Comparison of ENCODE assay signal across 21 cellular contexts in the genomic region with DNA sequence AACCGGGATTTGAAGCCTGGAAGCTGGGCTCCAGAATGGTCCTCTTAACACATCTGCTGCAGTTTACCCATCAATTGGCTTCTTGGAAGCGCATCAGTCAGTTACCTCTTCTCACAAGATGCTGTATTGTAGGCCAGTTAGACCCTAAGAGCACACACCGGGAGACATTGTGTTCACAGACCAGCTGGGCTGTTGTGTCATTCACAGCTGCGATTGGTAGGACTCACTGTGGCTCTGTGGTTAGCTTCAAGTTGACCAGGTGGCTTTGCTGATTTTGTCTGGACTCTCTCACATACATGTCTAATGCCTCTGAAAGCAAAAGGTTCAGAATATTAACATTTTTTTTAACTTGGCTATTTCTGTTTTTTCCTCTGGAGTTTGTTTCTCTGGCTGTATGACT.
DNase-seq lines count a peak whose midpoint lies in the region; ATAC-seq and TF ChIP-seq lines count a peak whose summit lies in the region.
"Had no signal": no experiment of that assay in that cellular context is flagged by ENCODE, and none has a peak within 500 bp of the region (broad histone marks: within the 10 kb centered on the region; RNA-seq: fewer than 3 reads in every experiment).

No MANE protein-coding gene starts in this region.

- no peak overlapping the region for H3K4me3 Mint-ChIP-seq in activated naive CD8-positive, alpha-beta T cell
- no peak overlapping the region for H3K4me3 Mint-ChIP-seq in activated naive CD8-positive, alpha-beta T cell treated with anti-CD3 and anti-CD28 coated beads for 36 hours
- peak overlapping the region in 2 of 10 donors; percentile 6 to 37 for H3K4me3 Mint-ChIP-seq in naive thymus-derived CD4-positive, alpha-beta T cell
- no peak overlapping the region for H3K4me3 Mint-ChIP-seq in Calu3 (ENCODE audit: low read depth, unreplicated experiment)
- H3K4me3 Mint-ChIP-seq: activated naive CD4-positive, alpha-beta T cell treated with anti-CD3 and anti-CD28 coated beads, Interleukin-2, amount 10 ng/mL, durations not matched to agents 7 days and 5 days; activated T-cell treated with anti-CD3 and anti-CD28 coated beads, Interleukin-2, amount 50 U/mL, for 4 hours; HFFc6 had no signal

- DNase-seq in activated naive CD8-positive, alpha-beta T cell treated with anti-CD3 and anti-CD28 coated beads for 36 hours: no peak
- DNase-seq in SJCRH30 (peak; percentile 17 to 51), DMS53 (lab: John Stamatoyannopoulos, UW) (no peak), stomach (no peak), Calu3 (no peak)
- no peak for DNase-seq in naive thymus-derived CD4-positive, alpha-beta T cell
- DNase-seq in stimulated activated CD4-positive, alpha-beta T cell treated with anti-CD3 and anti-CD28 coated beads, Interleukin-2, amount 100 ng/mL, for 24 hours: no peak
- DNase-seq: activated CD4-positive, alpha-beta T cell treated with anti-CD3 and anti-CD28 coated beads for 4 hours; activated naive CD4-positive, alpha-beta T cell treated with anti-CD3 and anti-CD28 coated beads, Interleukin-2, amount 10 ng/mL, durations not matched to agents 7 days and 5 days; activated T-cell treated with anti-CD3 and anti-CD28 coated beads, Interleukin-2, amount 50 U/mL, for 4 hours; aorta; HFFc6; KG1; NCI-H187; NCI-H2171 treated with DMSO at 0.1 percent for 48 hours; NCI-H526; posterior cingulate gyrus; right lobe of liver; trophoblast cell had no signal

- peaks cover 84% of the 10 kb centered on the region for H3K4me1 Mint-ChIP-seq in activated naive CD8-positive, alpha-beta T cell (ENCODE audit: low read depth)
- peaks cover 73% of the 10 kb centered on the region for H3K4me1 Mint-ChIP-seq in activated naive CD8-positive, alpha-beta T cell treated with anti-CD3 and anti-CD28 coated beads for 36 hours
- peaks cover 42 to 90% (median 82%) of the 10 kb centered on the region in 7 donors for H3K4me1 Mint-ChIP-seq in naive thymus-derived CD4-positive, alpha-beta T cell
- peaks cover 8% of the 10 kb centered on the region for H3K4me1 Mint-ChIP-seq in Calu3 (ENCODE audit: low read depth, unreplicated experiment)

- intact Hi-C loops in naive thymus-derived CD4-positive, alpha-beta T cell (cut with micrococcal nuclease): loop anchor here (5.0 to 10.0 kb wide), 3 partner anchors 74 to 767 kb away; partner anchors contain the start of genes SYTL3 (in 1 of the 2) and ZDHHC14 (in 1 of the 2)
- intact Hi-C loops in stomach (cut with DNase I; ENCODE audit: low total_unique reads) (no loop called here), Calu3 (cut with micrococcal nuclease; ENCODE audit: unreplicated experiment) (no loop called here)

- TF ChIP-seq CTCF in stomach (IDR thresholded peaks at IDR 0.05): no peak
- TF ChIP-seq CTCF in Calu3 (IDR thresholded peaks at IDR 0.05; ENCODE audit: unreplicated experiment): no peak

- no peak overlapping the region for H3K4me3 ChIP-seq in SJCRH30
- H3K4me3 ChIP-seq in naive thymus-derived CD4-positive, alpha-beta T cell (ENCODE audit: low read length): no peak overlapping the region
- H3K4me3 ChIP-seq in stomach: no peak overlapping the region
- H3K4me3 ChIP-seq: right lobe of liver, SK-N-MC had no signal

- no peak overlapping the region for H3K27ac ChIP-seq in SJCRH30
- H3K27ac ChIP-seq in naive thymus-derived CD4-positive, alpha-beta T cell (ENCODE audit: low read depth, low read length): no peak overlapping the region
- no peak overlapping the region for H3K27ac ChIP-seq in stomach
- H3K27ac ChIP-seq: right lobe of liver, SK-N-MC had no signal

- WGBS in stomach, 5 donors: 88 to 91% (median 89%) methylated on average over 4 of the region's 4 CpGs

- H3K9me3 ChIP-seq in SJCRH30 (replicated peaks): no peaks in the 10 kb centered on the region
- H3K9me3 ChIP-seq in naive thymus-derived CD4-positive, alpha-beta T cell (ENCODE audit: control insufficient read depth in 2 of 3, low read length in 3 of 3): no peaks in the 10 kb centered on the region
- no peaks in the 10 kb centered on the region for H3K9me3 ChIP-seq in stomach
- H3K9me3 ChIP-seq: right lobe of liver had no signal

- no peak for TF ChIP-seq EP300 in stomach (IDR thresholded peaks at IDR 0.05)

- H3K36me3 ChIP-seq in SJCRH30 (peaks cover 12% of the 10 kb centered on the region), stomach (peaks cover 10 to 75% (median 44%) of the 10 kb centered on the region in 4 donors)
- peaks cover 0 to 14% (median 0%) of the 10 kb centered on the region in 3 experiments for H3K36me3 ChIP-seq in naive thymus-derived CD4-positive, alpha-beta T cell (ENCODE audit: control insufficient read depth in 2 of 3, insufficient read depth in 3 of 3, low read length in 3 of 3)

- peak overlapping the region; percentile 24 for H3K27ac Mint-ChIP-seq in activated naive CD8-positive, alpha-beta T cell
- H3K27ac Mint-ChIP-seq in activated naive CD8-positive, alpha-beta T cell treated with anti-CD3 and anti-CD28 coated beads for 36 hours: no peak overlapping the region
- H3K27ac Mint-ChIP-seq in naive thymus-derived CD4-positive, alpha-beta T cell: peak overlapping the region in 8 of 9 donors; percentile 79 to 99 (median 94)
- no peak overlapping the region for H3K27ac Mint-ChIP-seq in Calu3 (ENCODE audit: unreplicated experiment)
- H3K27ac Mint-ChIP-seq: activated naive CD4-positive, alpha-beta T cell treated with anti-CD3 and anti-CD28 coated beads, Interleukin-2, amount 10 ng/mL, durations not matched to agents 7 days and 5 days; HFFc6 had no signal

- CTCF ChIA-PET in naive thymus-derived CD4-positive, alpha-beta T cell (lab: Charles Lee): interaction anchor here (4.9 to 5.6 kb wide), 2 partner anchors 15 to 131 kb away, joined by 23 to 27 read pairs; no protein-coding TSS in a partner anchor
- CTCF ChIA-PET in Calu3 (lab: Charles Lee): no interaction called here

- no peaks in the 10 kb centered on the region for H3K9me3 Mint-ChIP-seq in activated naive CD8-positive, alpha-beta T cell (ENCODE audit: low read depth)
- peaks cover 7% of the 10 kb centered on the region for H3K9me3 Mint-ChIP-seq in activated naive CD8-positive, alpha-beta T cell treated with anti-CD3 and anti-CD28 coated beads for 36 hours
- H3K9me3 Mint-ChIP-seq in naive thymus-derived CD4-positive, alpha-beta T cell: peaks cover 0 to 3% (median 0%) of the 10 kb centered on the region in 11 donors
- no peaks in the 10 kb centered on the region for H3K9me3 Mint-ChIP-seq in Calu3 (ENCODE audit: low read depth, unreplicated experiment)
- H3K9me3 Mint-ChIP-seq: activated T-cell treated with anti-CD3 and anti-CD28 coated beads, Interleukin-2, amount 50 U/mL, for 4 hours; HFFc6 had no signal

- TF ChIP-seq POLR2A in stomach (IDR thresholded peaks at IDR 0.05): no peak

- no peaks in the 10 kb centered on the region for H3K27me3 Mint-ChIP-seq in activated naive CD8-positive, alpha-beta T cell
- no peaks in the 10 kb centered on the region for H3K27me3 Mint-ChIP-seq in activated naive CD8-positive, alpha-beta T cell treated with anti-CD3 and anti-CD28 coated beads for 36 hours
- H3K27me3 Mint-ChIP-seq in naive thymus-derived CD4-positive, alpha-beta T cell: peaks cover 0 to 3% (median 0%) of the 10 kb centered on the region in 5 donors
- H3K27me3 Mint-ChIP-seq in Calu3 (ENCODE audit: unreplicated experiment): no peaks in the 10 kb centered on the region
- H3K27me3 Mint-ChIP-seq: activated naive CD4-positive, alpha-beta T cell treated with anti-CD3 and anti-CD28 coated beads, Interleukin-2, amount 10 ng/mL, durations not matched to agents 7 days and 5 days had no signal

- H3K36me3 Mint-ChIP-seq in activated naive CD8-positive, alpha-beta T cell: peaks cover 46% of the 10 kb centered on the region
- H3K36me3 Mint-ChIP-seq in activated naive CD8-positive, alpha-beta T cell treated with anti-CD3 and anti-CD28 coated beads for 36 hours: peaks cover 83% of the 10 kb centered on the region
- peaks cover 9 to 48% (median 38%) of the 10 kb centered on the region in 5 donors for H3K36me3 Mint-ChIP-seq in naive thymus-derived CD4-positive, alpha-beta T cell
- H3K36me3 Mint-ChIP-seq in Calu3 (ENCODE audit: insufficient read depth, unreplicated experiment): peaks cover 5% of the 10 kb centered on the region

- POLR2A ChIA-PET in naive thymus-derived CD4-positive, alpha-beta T cell (lab: Charles Lee): no interaction called here

- ATAC-seq in naive thymus-derived CD4-positive, alpha-beta T cell: no peak
- ATAC-seq: activated T-cell treated with anti-CD3 and anti-CD28 coated beads, Interleukin-2, amount 50 U/mL, for 4 hours; right lobe of liver had no signal

- H3K4me1 ChIP-seq in SJCRH30: 0 out of 2 replicates have a peak, but pooled peaks cover 2% of the 10 kb centered on the region
- peaks cover 0 to 45% of the 10 kb centered on the region in 2 donors for H3K4me1 ChIP-seq in naive thymus-derived CD4-positive, alpha-beta T cell (ENCODE audit: control insufficient read depth in 2 of 2, insufficient read depth in 2 of 2, low read length in 2 of 2)
- H3K4me1 ChIP-seq in stomach: peaks cover 0 to 16% (median 9%) of the 10 kb centered on the region in 4 donors
- H3K4me1 ChIP-seq: right lobe of liver had no signal

- H3K27me3 ChIP-seq in SJCRH30 (no peaks in the 10 kb centered on the region), stomach (no peaks in the 10 kb centered on the region)
- H3K27me3 ChIP-seq in naive thymus-derived CD4-positive, alpha-beta T cell (ENCODE audit: control insufficient read depth in 2 of 2, insufficient read depth in 2 of 2, low read length in 2 of 2): no peaks in the 10 kb centered on the region
- H3K27me3 ChIP-seq: right lobe of liver had no signal

- no TSS peak for BruUV-seq in Calu3 (replicated peaks; lab: Mats Ljungman, UMichigan)

Comparison
In these comparisons a context has a peak if more than half of its experiments do, and no peak if none do; other contexts are left out.
1. H3K27ac Mint-ChIP-seq: peak in activated naive CD8-positive, alpha-beta T cell (single experiment) and naive thymus-derived CD4-positive, alpha-beta T cell (8 of 9); none in activated naive CD8-positive, alpha-beta T cell treated with anti-CD3 and anti-CD28 coated beads for 36 hours (single experiment) and Calu3 (single experiment).
2. DNase-seq: peak in SJCRH30 (2 of 2); none in activated naive CD8-positive, alpha-beta T cell treated with anti-CD3 and anti-CD28 coated beads for 36 hours (single experiment), naive thymus-derived CD4-positive, alpha-beta T cell (0 of 9), DMS53 (single experiment), stomach (single experiment), Calu3 (single experiment) and stimulated activated CD4-positive, alpha-beta T cell treated with anti-CD3 and anti-CD28 coated beads, Interleukin-2, amount 100 ng/mL, for 24 hours (0 of 2).
3. intact Hi-C loops: an anchor here in naive thymus-derived CD4-positive, alpha-beta T cell (5.0 to 10.0 kb wide); none called in stomach and Calu3.